Comparison of ENCODE assay signal across 14 cellular contexts in genomic region chr17:61393904-61394629, GRCh38. TPM values are rescaled to one million over a fixed set of nuclear protein-coding genes. Genes with fewer than 3 reads are reported as not detected.
DNase-seq lines count a peak whose midpoint lies in the region; ATAC-seq and TF ChIP-seq lines count a peak whose summit lies in the region.
"Had no signal": no experiment of that assay in that cellular context is flagged by ENCODE, and none has a peak within 500 bp of the region (broad histone marks: within the 10 kb centered on the region; RNA-seq: fewer than 3 reads in every experiment).

No MANE protein-coding gene starts in this region.

- TF ChIP-seq EP300 in SK-N-SH (IDR thresholded peaks at IDR 0.05; ENCODE audit: borderline replicate concordance in 1 of 2, low read depth in 1 of 2, low read length in 1 of 2), result peak in 1 of 2 experiments; percentile 73; a peak in 1 of 4 replicates

- no peaks in the 10 kb centered on the region for H4K20me1 ChIP-seq in SK-N-SH (ENCODE audit: insufficient read depth)

- H3K27me3 ChIP-seq in SK-N-SH (ENCODE audit: insufficient read depth) (no peaks in the 10 kb centered on the region), left ventricle myocardium inferior (ENCODE audit: low read depth) (peaks cover 51% of the 10 kb centered on the region)
- H3K27me3 ChIP-seq: MG63 had no signal

- CTCF ChIA-PET in SK-N-SH (lab: Yijun Ruan, JAX), result interaction anchor here (0.8 to 11.4 kb wide), 21 partner anchors 9 to 673 kb away, joined by 3 to 133 read pairs (median 4); no protein-coding TSS in a partner anchor
- CTCF ChIA-PET in activated CD8-positive, alpha-beta T cell treated with anti-CD3 and anti-CD28 coated beads for 36 hours (lab: Charles Lee), result interaction anchor here (1.0 to 2.5 kb wide), 7 partner anchors 11 to 673 kb away, joined by 3 to 7 read pairs (median 4); no protein-coding TSS in a partner anchor

- peaks cover 15% of the 10 kb centered on the region for H3F3A ChIP-seq in SK-N-SH (replicated peaks; ENCODE audit: insufficient read depth)

- H3K27ac Mint-ChIP-seq in HFFc6, result 0 out of 2 replicates have a peak overlapping the region, but pooled peaks have one; percentile 2
- H3K27ac Mint-ChIP-seq in activated CD8-positive, alpha-beta T cell treated with anti-CD3 and anti-CD28 coated beads for 36 hours, result no peak overlapping the region
- H3K27ac Mint-ChIP-seq: activated CD4-positive, alpha-beta T cell treated with anti-CD3 and anti-CD28 coated beads, Interleukin-2, amount 10 ng/mL, durations not matched to agents 7 days and 5 days had no signal

- peaks cover 71% of the 10 kb centered on the region for H3K79me2 ChIP-seq in SK-N-SH (ENCODE audit: insufficient read depth)

- H3K9me3 Mint-ChIP-seq in HFFc6, result no peaks in the 10 kb centered on the region
- no peaks in the 10 kb centered on the region for H3K9me3 Mint-ChIP-seq in activated CD8-positive, alpha-beta T cell treated with anti-CD3 and anti-CD28 coated beads for 36 hours
- H3K9me3 Mint-ChIP-seq: activated CD4-positive, alpha-beta T cell treated with anti-CD3 and anti-CD28 coated beads, Interleukin-2, amount 10 ng/mL, durations not matched to agents 7 days and 5 days; central memory CD8-positive, alpha-beta T cell had no signal

- intact Hi-C loops in left ventricle myocardium inferior (cut with micrococcal nuclease), result no loop called here
- intact Hi-C loops in activated CD8-positive, alpha-beta T cell treated with anti-CD3 and anti-CD28 coated beads for 36 hours (cut with micrococcal nuclease), result loop anchor here (5.0 kb wide), 1 partner anchor 392 kb away; no protein-coding TSS in a partner anchor

- no peak overlapping the region for H3K4me3 Mint-ChIP-seq in HFFc6
- H3K4me3 Mint-ChIP-seq in activated CD8-positive, alpha-beta T cell treated with anti-CD3 and anti-CD28 coated beads for 36 hours, result no peak overlapping the region
- H3K4me3 Mint-ChIP-seq: activated CD4-positive, alpha-beta T cell treated with anti-CD3 and anti-CD28 coated beads, Interleukin-2, amount 10 ng/mL, durations not matched to agents 7 days and 5 days; central memory CD8-positive, alpha-beta T cell had no signal

- H3K9ac ChIP-seq in SK-N-SH, result no peak overlapping the region

- no peak overlapping the region for H2AFZ ChIP-seq in SK-N-SH (ENCODE audit: low read depth)

- H3K9me2 ChIP-seq in SK-N-SH, result no peaks in the 10 kb centered on the region

- WGBS in SK-N-SH (ENCODE audit: low lambda C conversion rate), result 66% methylated on average over 6 of the region's 7 CpGs

- no peak for DNase-seq in HFFc6
- peak; percentile 81 for DNase-seq in SK-N-SH
- DNase-seq in left ventricle myocardium inferior, result no peak
- DNase-seq in C1 segment of cervical spinal cord (lab: John Stamatoyannopoulos, UW), result no peak
- no peak for DNase-seq in activated CD8-positive, alpha-beta T cell treated with anti-CD3 and anti-CD28 coated beads for 36 hours
- DNase-seq in NCI-H1417 treated with DMSO at 0.1 percent for 48 hours (lab: John Stamatoyannopoulos, UW), result no peak
- DNase-seq: activated CD4-positive, alpha-beta T cell treated with anti-CD3 and anti-CD28 coated beads, Interleukin-2, amount 10 ng/mL, durations not matched to agents 7 days and 5 days; occipital lobe; stimulated activated naive CD4-positive, alpha-beta T cell had no signal

- H3K4me1 Mint-ChIP-seq in HFFc6 (ENCODE audit: low read depth), result peaks cover 32% of the 10 kb centered on the region
- peaks cover 9% of the 10 kb centered on the region for H3K4me1 Mint-ChIP-seq in activated CD8-positive, alpha-beta T cell treated with anti-CD3 and anti-CD28 coated beads for 36 hours (ENCODE audit: low read depth)

- H3K9me3 ChIP-seq in SK-N-SH (no peaks in the 10 kb centered on the region), left ventricle myocardium inferior (replicated peaks) (no peaks in the 10 kb centered on the region)
- H3K9me3 ChIP-seq: MG63 had no signal

- peak; percentile 6 for TF ChIP-seq CTCF in HFFc6 (IDR thresholded peaks at IDR 0.05)
- no peak for TF ChIP-seq CTCF in SK-N-SH (IDR thresholded peaks at IDR 0.05)
- no peak for TF ChIP-seq CTCF in left ventricle myocardium inferior (IDR thresholded peaks at IDR 0.05; ENCODE audit: borderline replicate concordance)
- TF ChIP-seq CTCF in subcutaneous adipose tissue (IDR thresholded peaks at IDR 0.05; ENCODE audit: low read depth), result peak; percentile 59
- no peak for TF ChIP-seq CTCF in activated CD8-positive, alpha-beta T cell treated with anti-CD3 and anti-CD28 coated beads for 36 hours (IDR thresholded peaks at IDR 0.05)

- no peaks in the 10 kb centered on the region; the same call in none of the 2 replicates for H3K27me3 Mint-ChIP-seq in HFFc6 (ENCODE audit: insufficient read depth)
- H3K27me3 Mint-ChIP-seq in activated CD8-positive, alpha-beta T cell treated with anti-CD3 and anti-CD28 coated beads for 36 hours, result peaks cover 31% of the 10 kb centered on the region

- peaks cover 5% of the 10 kb centered on the region; the same call in 1 of the 2 replicates for H3K36me3 Mint-ChIP-seq in HFFc6 (ENCODE audit: low read depth)
- no peaks in the 10 kb centered on the region for H3K36me3 Mint-ChIP-seq in activated CD8-positive, alpha-beta T cell treated with anti-CD3 and anti-CD28 coated beads for 36 hours (ENCODE audit: low read depth)

- POLR2A ChIA-PET in SK-N-SH (lab: Yijun Ruan, JAX), result interaction anchor here (0.6 to 7.4 kb wide), 3 partner anchors 10 to 1984 kb away, joined by 3 to 105 read pairs (median 6); no protein-coding TSS in a partner anchor
- POLR2A ChIA-PET in activated CD8-positive, alpha-beta T cell treated with anti-CD3 and anti-CD28 coated beads for 36 hours (lab: Charles Lee), result no interaction called here

- TF ChIP-seq RAD21 in SK-N-SH (IDR thresholded peaks at IDR 0.05; ENCODE audit: low read length), result peak; percentile 0; the same call in 1 of the 2 replicates

- ATAC-seq in activated CD8-positive, alpha-beta T cell treated with anti-CD3 and anti-CD28 coated beads for 36 hours, result no peak

- peaks cover 0 to 8% of the 10 kb centered on the region in 2 experiments for H3K36me3 ChIP-seq in SK-N-SH (replicated peaks in 1 of 2; ENCODE audit: control insufficient read depth in 1 of 2, insufficient read depth in 2 of 2, low read length in 1 of 2)
- H3K36me3 ChIP-seq in left ventricle myocardium inferior, result no peaks in the 10 kb centered on the region

- H3K4me2 ChIP-seq in SK-N-SH, result no peak overlapping the region

- H3K4me3 ChIP-seq in SK-N-SH (ENCODE audit: low read depth in 2 of 2, low read length in 1 of 2) (no peak overlapping the region), left ventricle myocardium inferior (no peak overlapping the region)
- H3K4me3 ChIP-seq: MG63, SK-N-MC had no signal

- H3K4me1 ChIP-seq in SK-N-SH (ENCODE audit: control insufficient read depth in 1 of 2, insufficient read depth in 2 of 2, low read depth in 1 of 2, low read length in 1 of 2) (peaks cover 5 to 80% of the 10 kb centered on the region in 2 experiments; a peak in 2 of 4 replicates), left ventricle myocardium inferior (peaks cover 40% of the 10 kb centered on the region)

- peak overlapping the region; percentile 45 to 75; a peak in 3 of 4 replicates for H3K27ac ChIP-seq in SK-N-SH (ENCODE audit: low read depth in 2 of 2, low read length in 1 of 2)
- H3K27ac ChIP-seq in left ventricle myocardium inferior (replicated peaks), result peak overlapping the region; percentile 85
- H3K27ac ChIP-seq: SK-N-MC had no signal

TF ChIP-seq in SK-N-SH, 30 proteins besides CTCF, POLR2A, EP300 and RAD21 (continues in another document):
- TF ChIP-seq PBX3 (IDR thresholded peaks at IDR 0.05) (no peak), GABPA (IDR thresholded peaks at IDR 0.05; ENCODE audit: low read depth) (no peak), RCOR1 (IDR thresholded peaks at IDR 0.05; ENCODE audit: low read length) (peak; percentile 20; the same call in 1 of the 2 replicates), JUND (IDR thresholded peaks at IDR 0.05) (no peak), FOSL2 (IDR thresholded peaks at IDR 0.05; ENCODE audit: borderline replicate concordance, low read depth) (no peak), MXI1 (IDR thresholded peaks at IDR 0.05; ENCODE audit: low read depth, low read length) (peak; percentile 65; the same call in 1 of the 2 replicates), TCF12 (IDR thresholded peaks at IDR 0.05) (no peak; the same call in 1 of the 2 replicates), IRF3 (IDR thresholded peaks at IDR 0.05; ENCODE audit: low read depth, low read length) (no peak)

RNA-seq across cellular contexts. Expression of gene TBX2, which starts 5.6 kb away (rescaled TPM):
- 10 to 100 TPM; 42.3 to 71.4 (median 67.3) TPM for total RNA-seq in HFFc6 (2021; fragmentation: NEBNext Ultra II Directional; extraction: Animal tissue kit (Norgen Biotek cat#: 25700))
- polyA plus RNA-seq in SK-N-SH (2012; rRNA removed), result 37.8 and 57.8 TPM in 2 replicates
- polyA plus RNA-seq in SK-N-SH (2012; cell fraction: cytosol; rRNA removed), result 28.9 and 45.2 TPM in 2 replicates
- polyA plus RNA-seq in SK-N-SH (2012; cell fraction: nucleus; rRNA removed), result 179 and 233 TPM in 2 replicates
- 8.2 TPM for total RNA-seq in left ventricle myocardium inferior
- total RNA-seq in subcutaneous adipose tissue, result 10 to 100 TPM in 1 of 4 donors, 1 to 10 TPM in 3; 2.5 to 16.2 (median 4.1) TPM
- not detected for total RNA-seq in activated CD8-positive, alpha-beta T cell treated with anti-CD3 and anti-CD28 coated beads for 36 hours
- total RNA-seq: activated CD4-positive, alpha-beta T cell treated with anti-CD3 and anti-CD28 coated beads, Interleukin-2, amount 10 ng/mL, durations not matched to agents 7 days and 5 days had no signal

RNA-seq across cellular contexts. Expression of gene TBX4, which starts 58.2 kb away (rescaled TPM):
- under 1 TPM in 3 of 6 experiments, not detected in 3; 0.11 to 0.26 (median 0.18) TPM for total RNA-seq in HFFc6 (2021; fragmentation: NEBNext Ultra II Directional; extraction: Animal tissue kit (Norgen Biotek cat#: 25700))
- polyA plus RNA-seq in SK-N-SH (2012; rRNA removed), result 0.02 and 0.05 TPM in 2 replicates
- polyA plus RNA-seq in SK-N-SH (2012; cell fraction: cytosol; rRNA removed), result 0.05 and 0.19 TPM in 2 replicates
- 0.45 and 0.75 TPM in 2 replicates for polyA plus RNA-seq in SK-N-SH (2012; cell fraction: nucleus; rRNA removed)
- total RNA-seq in left ventricle myocardium inferior, result not detected
- 1 to 10 TPM in 2 of 4 donors, not detected in 2; 1.1 to 4.7 TPM for total RNA-seq in subcutaneous adipose tissue
- total RNA-seq in activated CD8-positive, alpha-beta T cell treated with anti-CD3 and anti-CD28 coated beads for 36 hours, result not detected
- total RNA-seq: activated CD4-positive, alpha-beta T cell treated with anti-CD3 and anti-CD28 coated beads, Interleukin-2, amount 10 ng/mL, durations not matched to agents 7 days and 5 days; kidney epithelial cell; occipital lobe had no signal

Comparison
In these comparisons a context has a peak if more than half of its experiments do, and no peak if none do; other contexts are left out.
1. CTCF ChIP-seq: peak in HFFc6 (single experiment) and subcutaneous adipose tissue (single experiment); none in SK-N-SH (single experiment), left ventricle myocardium inferior (single experiment) and activated CD8-positive, alpha-beta T cell treated with anti-CD3 and anti-CD28 coated beads for 36 hours (single experiment).